In the genomic region with DNA sequence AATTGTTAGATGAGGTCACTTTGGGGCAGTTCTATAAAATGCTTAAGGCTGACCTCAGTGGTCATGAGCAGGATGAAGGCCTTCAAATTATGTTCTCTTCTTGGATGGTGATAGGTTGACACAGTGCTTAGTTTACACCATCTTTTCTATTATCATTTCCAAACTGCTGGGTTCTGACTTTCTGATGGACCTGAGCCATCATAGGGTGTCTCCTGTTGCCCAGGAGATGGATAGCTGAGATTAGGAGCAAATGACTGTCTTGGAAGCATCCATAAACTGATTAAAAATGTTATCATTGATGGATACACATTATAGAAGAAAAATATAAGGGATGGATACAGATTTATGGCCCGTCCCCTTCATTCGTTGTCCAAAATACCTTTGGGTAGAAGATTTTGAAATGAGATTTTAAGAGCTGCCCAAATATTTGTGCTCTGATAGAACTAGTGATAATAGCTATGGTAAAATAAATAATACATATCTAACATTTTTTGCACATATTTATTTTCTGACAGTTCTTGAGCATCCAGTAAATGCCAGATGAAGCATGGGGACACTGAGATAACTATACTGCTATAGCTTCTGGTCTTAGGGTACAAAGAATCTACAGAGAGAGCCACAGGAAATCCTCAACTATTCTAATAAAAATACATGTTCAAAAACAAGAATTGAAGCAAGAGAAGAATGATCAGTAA, we compare ENCODE assay signal across 9 cellular contexts.
"Had no signal": no experiment of that assay in that cellular context is flagged by ENCODE, and none has a peak within 500 bp of the region (broad histone marks: within the 10 kb centered on the region; RNA-seq: fewer than 3 reads in every experiment).

No MANE protein-coding gene starts in this region.

- H3K4me3 ChIP-seq: GM23248 had no signal

- DNase-seq: GM23248, GOT3, H9, HCEC 1CT, Karpas-422, KBM-7 had no signal

- H3K4me3 Mint-ChIP-seq: H9, IgD-negative memory B cell had no signal

- H3K36me3 Mint-ChIP-seq: IgD-negative memory B cell had no signal

- H3K27ac ChIP-seq: GM23248, HL-60, KMS-11 had no signal

- H3K4me1 Mint-ChIP-seq: IgD-negative memory B cell had no signal

- H3K9me3 Mint-ChIP-seq: H9, IgD-negative memory B cell had no signal

- H3K27ac Mint-ChIP-seq: H9, IgD-negative memory B cell had no signal

- H3K27me3 Mint-ChIP-seq: IgD-negative memory B cell had no signal
